ENCODE assay signal across 12 cellular contexts in the genomic region with DNA sequence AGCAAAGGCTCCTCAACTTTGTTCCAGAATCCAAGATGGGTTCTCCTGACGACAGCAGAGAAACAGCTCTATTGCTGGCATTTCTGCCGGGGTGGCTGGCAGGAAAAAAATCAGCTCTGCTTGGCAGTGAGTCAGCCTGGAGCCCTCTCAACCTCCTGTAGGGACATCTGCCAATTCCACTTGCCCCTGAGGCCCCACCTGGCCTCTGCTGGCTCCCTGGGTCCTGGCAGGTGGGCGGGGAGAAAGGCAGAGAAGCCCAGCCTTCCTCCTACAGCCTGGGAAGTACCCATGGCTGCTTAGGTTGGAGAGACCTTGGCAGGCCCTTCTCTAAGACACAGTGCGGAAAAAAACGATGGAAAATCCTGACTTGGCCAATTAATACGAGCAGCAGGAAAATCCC.
A peak's percentile ranks its signal among the peaks of the same experiment; 100 is the strongest.
DNase-seq lines count a peak whose midpoint lies in the region; TF ChIP-seq lines count a peak whose summit lies in the region.
"Had no signal": no experiment of that assay in that cellular context is flagged by ENCODE, and none has a peak within 500 bp of the region (broad histone marks: within the 10 kb centered on the region; RNA-seq: fewer than 3 reads in every experiment).

No MANE protein-coding gene starts in this region.

- H3K9ac ChIP-seq in mammary epithelial cell (ENCODE audit: insufficient read depth, low read length) = no peak overlapping the region

- peak; percentile 42 for DNase-seq in HK-2 (ENCODE audit: unreplicated experiment)
- DNase-seq in NCI-H446 treated with DMSO at 0.1 percent for 48 hours (lab: John Stamatoyannopoulos, UW) = peak; percentile 64
- DNase-seq in mammary epithelial cell = peak; percentile 73
- DNase-seq in retinal pigment epithelial cell (ENCODE audit: low read depth) = peak; percentile 16
- no peak for DNase-seq in Caco-2
- no peak for DNase-seq in activated T-cell treated with anti-CD3 and anti-CD28 coated beads, Interleukin-2, amount 50 U/mL, for 24 hours
- no peak for DNase-seq in T1000 (lab: John Stamatoyannopoulos, UW)
- no peak for DNase-seq in activated gamma-delta T cell (lab: John Stamatoyannopoulos, UW)
- DNase-seq: activated CD4-positive, alpha-beta memory T cell treated with anti-CD3 and anti-CD28 coated beads, Interleukin-2, amount 10 ng/mL, durations not matched to agents 7 days and 5 days; left cardiac atrium; psoas muscle had no signal

- in situ Hi-C loops in mammary epithelial cell (cut with MboI; ENCODE audit: low sequenced_read_pairs in 2 of 2) = no loop called here

- H3K4me1 ChIP-seq in mammary epithelial cell (ENCODE audit: insufficient read depth, low read length) = peaks cover 9% of the 10 kb centered on the region
- H3K4me1 ChIP-seq in Caco-2 = peaks cover 15% of the 10 kb centered on the region
- H3K4me1 ChIP-seq: psoas muscle had no signal

- POLR2A ChIA-PET in Caco-2 (lab: Charles Lee) = interaction anchor here (1.1 kb wide), 1 partner anchor 36 kb away, joined by 3 read pairs; no protein-coding TSS in a partner anchor

- H3K4me3 Mint-ChIP-seq in Caco-2 (ENCODE audit: unreplicated experiment) = no peak overlapping the region
- no peak overlapping the region for H3K4me3 Mint-ChIP-seq in activated T-cell treated with anti-CD3 and anti-CD28 coated beads, Interleukin-2, amount 50 U/mL, for 24 hours
- H3K4me3 Mint-ChIP-seq: activated CD4-positive, alpha-beta memory T cell treated with anti-CD3 and anti-CD28 coated beads, Interleukin-2, amount 10 ng/mL, durations not matched to agents 7 days and 5 days; IgD-negative memory B cell had no signal

- H3K9me3 Mint-ChIP-seq in Caco-2 (ENCODE audit: unreplicated experiment) = no peaks in the 10 kb centered on the region
- H3K9me3 Mint-ChIP-seq in activated T-cell treated with anti-CD3 and anti-CD28 coated beads, Interleukin-2, amount 50 U/mL, for 24 hours = no peaks in the 10 kb centered on the region
- H3K9me3 Mint-ChIP-seq: activated CD4-positive, alpha-beta memory T cell treated with anti-CD3 and anti-CD28 coated beads, Interleukin-2, amount 10 ng/mL, durations not matched to agents 7 days and 5 days had no signal

- H3K9me3 ChIP-seq in mammary epithelial cell (replicated peaks; ENCODE audit: insufficient read depth, low read length) (no peaks in the 10 kb centered on the region), Caco-2 (no peaks in the 10 kb centered on the region)
- H3K9me3 ChIP-seq: psoas muscle had no signal

- no peaks in the 10 kb centered on the region for H3K79me2 ChIP-seq in mammary epithelial cell (ENCODE audit: insufficient read depth, low read length)

- H4K20me1 ChIP-seq in mammary epithelial cell (ENCODE audit: insufficient read depth, low read length) = peaks cover 2% of the 10 kb centered on the region

- H3K36me3 Mint-ChIP-seq in Caco-2 (ENCODE audit: insufficient read depth, unreplicated experiment) = no peaks in the 10 kb centered on the region
- no peaks in the 10 kb centered on the region for H3K36me3 Mint-ChIP-seq in activated T-cell treated with anti-CD3 and anti-CD28 coated beads, Interleukin-2, amount 50 U/mL, for 24 hours (ENCODE audit: low read depth)
- H3K36me3 Mint-ChIP-seq: IgD-negative memory B cell had no signal

- H3K27me3 ChIP-seq in mammary epithelial cell (ENCODE audit: insufficient read depth, low read length) (no peaks in the 10 kb centered on the region), Caco-2 (replicated peaks; ENCODE audit: control insufficient read depth, insufficient read depth, low read length) (peaks cover 9% of the 10 kb centered on the region)

- peak overlapping the region; percentile 7 for H3K4me2 ChIP-seq in mammary epithelial cell (ENCODE audit: insufficient read depth, low read depth, low read length)

- H3K4me3 ChIP-seq in mammary epithelial cell (replicated peaks in 1 of 3; ENCODE audit: insufficient read depth in 1 of 3, low read depth in 2 of 3, low read length in 3 of 3) (no peak overlapping the region), retinal pigment epithelial cell (ENCODE audit: low read length) (no peak overlapping the region), Caco-2 (ENCODE audit: low read depth, low read length) (no peak overlapping the region)
- H3K4me3 ChIP-seq: psoas muscle had no signal

- peaks cover 15% of the 10 kb centered on the region for H3K27me3 Mint-ChIP-seq in Caco-2 (ENCODE audit: insufficient read depth, unreplicated experiment)
- H3K27me3 Mint-ChIP-seq in activated T-cell treated with anti-CD3 and anti-CD28 coated beads, Interleukin-2, amount 50 U/mL, for 24 hours = peaks cover 7% of the 10 kb centered on the region

- no peak overlapping the region for H3K27ac ChIP-seq in mammary epithelial cell (ENCODE audit: insufficient read depth, low read depth, low read length)
- H3K27ac ChIP-seq: psoas muscle had no signal

- H3K4me1 Mint-ChIP-seq in Caco-2 (ENCODE audit: low read depth, unreplicated experiment) = peaks cover 22% of the 10 kb centered on the region
- H3K4me1 Mint-ChIP-seq in activated T-cell treated with anti-CD3 and anti-CD28 coated beads, Interleukin-2, amount 50 U/mL, for 24 hours (ENCODE audit: low read depth) = no peaks in the 10 kb centered on the region
- H3K4me1 Mint-ChIP-seq: activated CD4-positive, alpha-beta memory T cell treated with anti-CD3 and anti-CD28 coated beads, Interleukin-2, amount 10 ng/mL, durations not matched to agents 7 days and 5 days; IgD-negative memory B cell had no signal

- no peaks in the 10 kb centered on the region for H3K36me3 ChIP-seq in mammary epithelial cell (ENCODE audit: insufficient read depth, low read length)
- no peaks in the 10 kb centered on the region for H3K36me3 ChIP-seq in Caco-2 (ENCODE audit: control insufficient read depth, insufficient read depth, low read length)

- WGBS in mammary epithelial cell (ENCODE audit: low coverage, missing lambda C conversion rate) = 0% methylated on average over 4 of the region's 6 CpGs

- no peak overlapping the region for H3K27ac Mint-ChIP-seq in Caco-2 (ENCODE audit: unreplicated experiment)
- H3K27ac Mint-ChIP-seq in activated T-cell treated with anti-CD3 and anti-CD28 coated beads, Interleukin-2, amount 50 U/mL, for 24 hours = no peak overlapping the region
- H3K27ac Mint-ChIP-seq: activated CD4-positive, alpha-beta memory T cell treated with anti-CD3 and anti-CD28 coated beads, Interleukin-2, amount 10 ng/mL, durations not matched to agents 7 days and 5 days; IgD-negative memory B cell had no signal

- TF ChIP-seq CTCF in mammary epithelial cell (conservative IDR thresholded peaks at IDR 0.05 in 1 of 2, IDR thresholded peaks at IDR 0.05 in 1 of 2; ENCODE audit: extremely low read depth in 1 of 2, insufficient read depth in 1 of 2, low read depth in 1 of 2, low read length in 2 of 2) (no peak), retinal pigment epithelial cell (conservative IDR thresholded peaks at IDR 0.05; ENCODE audit: low read depth, low read length) (no peak), Caco-2 (IDR thresholded peaks at IDR 0.05; ENCODE audit: insufficient read depth in 1 of 2, low read depth in 1 of 2, low read length in 1 of 2, severe bottlenecking in 1 of 2, unreplicated experiment in 1 of 2) (no peak)

- no TSS peak for BruUV-seq in mammary epithelial cell (replicated peaks; lab: Mats Ljungman, UMichigan)
- no TSS peak for BruUV-seq in Caco-2 (replicated peaks; lab: Mats Ljungman, UMichigan)

- CTCF ChIA-PET in mammary epithelial cell (lab: Charles Lee; ENCODE audit: low non-redundant PET) (no interaction called here), Caco-2 (lab: Charles Lee) (no interaction called here)

- H2AFZ ChIP-seq in mammary epithelial cell (ENCODE audit: low read depth, low read length) = peak overlapping the region; percentile 35

- dilution Hi-C loops in mammary epithelial cell (cut with HindIII; ENCODE audit: low sequenced_read_pairs) = no loop called here

- intact Hi-C loops in mammary epithelial cell (cut with micrococcal nuclease) (no loop called here), Caco-2 (cut with micrococcal nuclease; ENCODE audit: unreplicated experiment) (no loop called here)

Comparison
In these comparisons a context has a peak if more than half of its experiments do, and no peak if none do; other contexts are left out.
1. DNase-seq: peak in HK-2 (single experiment), NCI-H446 treated with DMSO at 0.1 percent for 48 hours (single experiment), mammary epithelial cell (single experiment) and retinal pigment epithelial cell (single experiment); none in Caco-2 (0 of 2), activated T-cell treated with anti-CD3 and anti-CD28 coated beads, Interleukin-2, amount 50 U/mL, for 24 hours (single experiment), T1000 (single experiment) and activated gamma-delta T cell (single experiment).